11 cellular contexts compared by ENCODE assay signal in the genomic region with DNA sequence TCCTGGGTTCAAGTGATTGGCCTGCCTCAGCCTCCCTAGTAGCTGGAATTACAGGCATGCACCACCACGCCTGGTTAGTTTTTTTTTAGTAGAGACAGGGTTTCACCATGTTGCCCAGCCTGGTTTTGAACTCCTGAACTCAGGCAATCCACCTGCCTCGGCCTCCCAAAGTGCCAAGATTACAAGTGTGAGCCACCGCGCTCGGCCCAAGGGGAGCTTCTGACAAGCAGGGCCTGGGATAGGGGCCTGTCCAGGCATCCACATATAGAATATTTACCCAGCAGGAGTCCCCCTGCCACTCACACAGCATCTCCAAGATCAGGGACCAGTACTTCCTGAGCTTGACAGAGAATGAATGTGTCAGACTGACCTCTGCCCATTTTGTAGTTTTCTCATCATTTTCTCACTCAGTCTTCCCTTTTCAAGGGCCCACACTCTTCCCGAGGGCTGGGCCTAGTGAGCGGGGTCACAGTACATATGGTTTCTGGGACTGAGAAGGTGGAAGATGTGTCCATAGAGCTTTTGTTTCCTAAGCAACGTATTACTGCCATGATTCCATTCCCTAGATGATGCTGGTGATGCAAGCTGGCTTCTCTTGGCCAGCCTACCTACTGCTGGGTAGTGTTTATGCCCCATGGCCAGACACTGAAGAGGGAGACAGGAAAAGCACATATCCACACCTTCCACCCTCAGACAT. TPM values are rescaled to one million over a fixed set of nuclear protein-coding genes. Genes with fewer than 3 reads are reported as not detected.
DNase-seq lines count a peak whose midpoint lies in the region; ATAC-seq and TF ChIP-seq lines count a peak whose summit lies in the region.
"Had no signal": no experiment of that assay in that cellular context is flagged by ENCODE, and none has a peak within 500 bp of the region (broad histone marks: within the 10 kb centered on the region; RNA-seq: fewer than 3 reads in every experiment).

No MANE protein-coding gene starts in this region.

- TF ChIP-seq CTCF in natural killer cell (IDR thresholded peaks at IDR 0.05) = no peak

- peak; percentile 1 for ATAC-seq in activated T-helper 17 cell treated with anti-CD3 and anti-CD28 coated beads, Interleukin-2, amount 50 U/mL, for 72 hours (replicated peaks)
- ATAC-seq in natural killer cell (peak in 1 of 3 donors; percentile 1), GM19395 (IDR thresholded peaks at IDR 0.05; ENCODE audit: unreplicated experiment) (no peak)

- H3K27ac Mint-ChIP-seq in CD8-positive, alpha-beta memory T cell = peak overlapping the region; percentile 63 to 98 (median 88)
- H3K27ac Mint-ChIP-seq in IgD-negative memory B cell (peak overlapping the region; percentile 29 to 94 (median 88)), natural killer cell (peak overlapping the region; percentile 97 to 100)
- H3K27ac Mint-ChIP-seq in activated T-helper 17 cell treated with anti-CD3 and anti-CD28 coated beads, Interleukin-2, amount 50 U/mL, for 72 hours = peak overlapping the region; percentile 61

- CTCF ChIA-PET in CD8-positive, alpha-beta memory T cell (lab: Charles Lee) = interaction anchor here (0.9 to 13.7 kb wide), 18 partner anchors 9 to 111 kb away, joined by 3 to 222 read pairs (median 9); a partner anchor contains a TSS

- peak overlapping the region in 4 of 7 donors; percentile 26 to 58 (median 44) for H3K4me3 Mint-ChIP-seq in CD8-positive, alpha-beta memory T cell
- H3K4me3 Mint-ChIP-seq in IgD-negative memory B cell (peak overlapping the region in 2 of 4 donors; percentile 58 to 77), natural killer cell (peak overlapping the region; percentile 84)
- H3K4me3 Mint-ChIP-seq in activated T-helper 17 cell treated with anti-CD3 and anti-CD28 coated beads, Interleukin-2, amount 50 U/mL, for 72 hours = no peak overlapping the region

- no peak overlapping the region for H3K4me3 ChIP-seq in CD8-positive, alpha-beta memory T cell (ENCODE audit: low read length)
- H3K4me3 ChIP-seq: cardiac muscle cell, lung had no signal

- no peak overlapping the region for H3K27ac ChIP-seq in CD8-positive, alpha-beta memory T cell (ENCODE audit: low read depth, low read length)
- H3K27ac ChIP-seq: C4-2B, cardiac muscle cell had no signal

- H3K9me3 Mint-ChIP-seq in CD8-positive, alpha-beta memory T cell = peaks cover 0 to 5% (median 0%) of the 10 kb centered on the region in 5 donors
- H3K9me3 Mint-ChIP-seq in IgD-negative memory B cell (no peaks in the 10 kb centered on the region), natural killer cell (no peaks in the 10 kb centered on the region)
- H3K9me3 Mint-ChIP-seq in activated T-helper 17 cell treated with anti-CD3 and anti-CD28 coated beads, Interleukin-2, amount 50 U/mL, for 72 hours = no peaks in the 10 kb centered on the region

- peaks cover 16 to 58% (median 22%) of the 10 kb centered on the region in 3 donors for H3K36me3 Mint-ChIP-seq in CD8-positive, alpha-beta memory T cell
- H3K36me3 Mint-ChIP-seq in IgD-negative memory B cell = peaks cover 9% of the 10 kb centered on the region
- H3K36me3 Mint-ChIP-seq in activated T-helper 17 cell treated with anti-CD3 and anti-CD28 coated beads, Interleukin-2, amount 50 U/mL, for 72 hours (ENCODE audit: low read depth) = peaks cover 44% of the 10 kb centered on the region
- peaks cover under 1% of the 10 kb centered on the region for H3K36me3 Mint-ChIP-seq in natural killer cell

- H3K4me1 Mint-ChIP-seq in CD8-positive, alpha-beta memory T cell = peaks cover 80 to 94% (median 81%) of the 10 kb centered on the region in 3 donors
- peaks cover 44 to 61% (median 54%) of the 10 kb centered on the region in 3 donors for H3K4me1 Mint-ChIP-seq in IgD-negative memory B cell
- peaks cover 44% of the 10 kb centered on the region for H3K4me1 Mint-ChIP-seq in activated T-helper 17 cell treated with anti-CD3 and anti-CD28 coated beads, Interleukin-2, amount 50 U/mL, for 72 hours
- H3K4me1 Mint-ChIP-seq in natural killer cell = peaks cover 83 to 84% of the 10 kb centered on the region in 2 donors

- no peaks in the 10 kb centered on the region for H3K9me3 ChIP-seq in CD8-positive, alpha-beta memory T cell (ENCODE audit: low read length)

- DNase-seq in CD8-positive, alpha-beta memory T cell = peak in 2 of 5 donors; percentile 21 to 22
- DNase-seq in natural killer cell (no peak), retina (no peak), NCI-H446 (lab: John Stamatoyannopoulos, UW) (no peak)
- DNase-seq: hippocampal formation had no signal

- intact Hi-C loops in natural killer cell (cut with micrococcal nuclease) = loop anchor here (1.0 kb wide), 1 partner anchor 9 kb away; no protein-coding TSS in a partner anchor

- H3K4me1 ChIP-seq in CD8-positive, alpha-beta memory T cell (ENCODE audit: insufficient read depth, low read length) = peaks cover 73% of the 10 kb centered on the region

- peaks cover 30% of the 10 kb centered on the region for H3K36me3 ChIP-seq in CD8-positive, alpha-beta memory T cell (ENCODE audit: insufficient read depth, low read length)
- H3K36me3 ChIP-seq: cardiac muscle cell had no signal

- H3K27me3 Mint-ChIP-seq in CD8-positive, alpha-beta memory T cell = peaks cover 0 to 9% of the 10 kb centered on the region in 2 donors
- H3K27me3 Mint-ChIP-seq in IgD-negative memory B cell (no peaks in the 10 kb centered on the region), natural killer cell (ENCODE audit: low read depth in 2 of 2) (no peaks in the 10 kb centered on the region)
- no peaks in the 10 kb centered on the region for H3K27me3 Mint-ChIP-seq in activated T-helper 17 cell treated with anti-CD3 and anti-CD28 coated beads, Interleukin-2, amount 50 U/mL, for 72 hours

- POLR2A ChIA-PET in CD8-positive, alpha-beta memory T cell (lab: Charles Lee) = interaction anchor here (1.0 to 16.3 kb wide), 10 partner anchors 9 to 69 kb away, joined by 3 to 182 read pairs (median 26); a partner anchor contains a TSS

- H3K27me3 ChIP-seq in CD8-positive, alpha-beta memory T cell (ENCODE audit: insufficient read depth, low read length, poor library complexity, severe bottlenecking) = no peaks in the 10 kb centered on the region
- H3K27me3 ChIP-seq: cardiac muscle cell had no signal

RNA-seq across cellular contexts. Expression of a gene that starts 9.9 kb away (rescaled TPM):
- total RNA-seq in CD8-positive, alpha-beta memory T cell = 100 to 1,000 TPM; 115 to 121 TPM
- 204 TPM for polyA plus RNA-seq in CD8-positive, alpha-beta memory T cell
- polyA plus RNA-seq in IgD-negative memory B cell = 207 TPM
- 100 to 1,000 TPM; 125 to 174 TPM for total RNA-seq in activated T-helper 17 cell treated with anti-CD3 and anti-CD28 coated beads, Interleukin-2, amount 50 U/mL, for 72 hours
- total RNA-seq in natural killer cell = 1,000 to 10,000 TPM; 1,190 to 1,513 (median 1,282) TPM

Comparison
In these comparisons a context has a peak if more than half of its experiments do, and no peak if none do; other contexts are left out.
1. RNA of a gene that starts 9.9 kb away (total RNA-seq): 1,190 to 1,513 TPM in natural killer cell; 125 to 174 TPM in activated T-helper 17 cell treated with anti-CD3 and anti-CD28 coated beads, Interleukin-2, amount 50 U/mL, for 72 hours and 115 to 121 TPM in CD8-positive, alpha-beta memory T cell; every median in the first group is over 4 times any median in the second.
2. Peak in every context shown above with its lines, with median percentiles within 50 percentile points of each other: H3K27ac Mint-ChIP-seq.